17 cellular contexts compared by ENCODE assay signal in the genomic region with DNA sequence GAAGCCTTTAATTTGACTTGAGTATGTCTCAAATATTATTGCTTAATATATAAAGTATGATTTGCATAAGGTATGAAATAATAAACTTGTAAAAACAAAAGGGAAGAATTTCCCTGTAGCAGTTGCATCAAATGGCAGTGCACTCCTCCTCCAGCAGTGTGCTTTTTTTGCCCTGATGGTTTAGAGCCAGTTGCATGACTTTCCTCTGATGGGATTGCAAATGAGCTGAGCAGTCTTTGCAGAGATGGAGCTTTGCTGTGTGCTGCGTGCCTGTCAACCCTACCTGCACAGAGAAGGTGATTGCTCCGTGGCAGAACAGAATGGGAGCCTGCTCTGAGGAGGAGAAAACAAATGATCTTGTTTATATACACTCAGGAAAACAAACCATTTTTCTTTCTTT. TPM values are rescaled to one million over a fixed set of nuclear protein-coding genes. Genes with fewer than 3 reads are reported as not detected.
"Had no signal": no experiment of that assay in that cellular context is flagged by ENCODE, and none has a peak within 500 bp of the region (broad histone marks: within the 10 kb centered on the region; RNA-seq: fewer than 3 reads in every experiment).

No MANE protein-coding gene starts in this region.

- H3K4me1 ChIP-seq: foreskin keratinocyte had no signal

- H3K9me3 ChIP-seq: heart right ventricle had no signal

- H3K27ac ChIP-seq: foreskin keratinocyte, heart right ventricle had no signal

- H3K27me3 ChIP-seq: foreskin keratinocyte, heart right ventricle had no signal

- ATAC-seq: activated CD4-positive, CD25-positive, alpha-beta regulatory T cell treated with anti-CD3 and anti-CD28 coated beads, Interleukin-2, amount 50 U/mL, for 24 hours; activated CD8-positive, alpha-beta memory T cell treated with anti-CD3 and anti-CD28 coated beads, Interleukin-2, amount 10 ng/mL, durations not matched to agents 7 days and 5 days; foreskin keratinocyte; heart right ventricle; left lobe of liver; stimulated activated naive CD8-positive, alpha-beta T cell treated with anti-CD3 and anti-CD28 coated beads, Interleukin-15, Interleukin-2, amounts not matched to agents 100 U/mL and 50 U/mL, for 24 hours had no signal

- H3K4me3 ChIP-seq: heart right ventricle had no signal

- DNase-seq: activated CD4-positive, alpha-beta T cell treated with anti-CD3 and anti-CD28 coated beads, Interleukin-2, amount 50 U/mL, for 48 hours; activated CD8-positive, alpha-beta memory T cell treated with anti-CD3 and anti-CD28 coated beads, Interleukin-2, amount 10 ng/mL, durations not matched to agents 7 days and 5 days; activated effector memory CD4-positive, alpha-beta T cell treated with Interleukin-2 at 50 U/mL for 16 hours; activated T-cell treated with anti-CD3 and anti-CD28 coated beads, Interleukin-2, amount 50 U/mL, for 24 hours; amygdala; cerebellar nuclear complex; dermis blood vessel endothelial cell; foreskin keratinocyte; heart right ventricle; mesenchymal stem cell; nephron progenitor cell; stimulated activated CD4-positive, alpha-beta T cell treated with anti-CD3 and anti-CD28 coated beads, Interleukin-12 subunit alpha, Interleukin-12 subunit beta, amount 100 ng/mL, for 4 hours; stimulated activated naive CD8-positive, alpha-beta T cell treated with anti-CD3 and anti-CD28 coated beads, Interleukin-15, Interleukin-2, amounts not matched to agents 100 U/mL and 50 U/mL, for 24 hours had no signal

RNA-seq across cellular contexts. Expression of a gene that starts 22.7 kb away (rescaled TPM):
- total RNA-seq: epithelial cell of proximal tubule, temporal lobe had no signal
